ENCODE assay signal across 1 cellular context in the genomic region with DNA sequence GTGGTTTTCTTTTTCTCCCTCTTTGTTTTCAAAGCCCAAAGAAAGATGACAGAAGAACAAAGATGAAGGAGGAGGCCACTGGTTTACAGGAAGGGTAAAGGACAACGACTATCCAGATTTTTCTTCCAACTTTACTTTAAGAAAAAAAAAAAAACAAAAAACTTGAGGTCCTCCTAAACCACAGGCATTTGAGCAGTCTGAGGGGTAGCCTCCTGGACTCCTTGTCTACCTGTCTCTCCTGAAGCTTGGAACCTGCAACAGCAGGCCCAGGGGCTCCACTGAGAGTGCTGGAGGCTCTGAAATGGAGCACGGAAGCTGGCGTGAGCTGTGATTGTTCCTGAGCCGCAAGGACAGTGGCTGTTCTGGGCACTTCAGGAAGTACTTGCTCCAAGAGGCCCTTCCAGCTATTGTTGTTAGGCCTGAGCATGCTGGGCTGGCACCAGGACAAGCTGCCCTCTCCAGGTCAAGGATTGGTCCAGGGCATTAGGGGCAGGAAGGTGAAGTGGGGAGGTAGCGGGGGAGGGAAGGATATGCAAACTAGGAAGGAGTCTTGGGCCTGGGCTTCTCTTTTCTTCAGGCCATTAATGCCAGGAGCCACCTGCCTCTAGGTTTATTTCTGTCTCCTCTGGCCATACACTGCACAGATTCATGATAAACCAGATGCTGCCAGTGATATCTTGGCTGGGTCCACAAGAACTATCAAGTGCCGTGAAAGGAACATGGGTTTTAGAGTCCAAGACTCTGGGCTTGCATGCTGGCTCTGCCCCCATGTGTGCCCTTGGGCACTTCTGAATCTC.
TF ChIP-seq lines count a peak whose summit lies in the region.

No MANE protein-coding gene starts in this region.

TF ChIP-seq in SK-N-SH, 30 proteins besides CTCF, POLR2A, EP300 and RAD21 (continued from another document):
- TF ChIP-seq, protein P1, sequence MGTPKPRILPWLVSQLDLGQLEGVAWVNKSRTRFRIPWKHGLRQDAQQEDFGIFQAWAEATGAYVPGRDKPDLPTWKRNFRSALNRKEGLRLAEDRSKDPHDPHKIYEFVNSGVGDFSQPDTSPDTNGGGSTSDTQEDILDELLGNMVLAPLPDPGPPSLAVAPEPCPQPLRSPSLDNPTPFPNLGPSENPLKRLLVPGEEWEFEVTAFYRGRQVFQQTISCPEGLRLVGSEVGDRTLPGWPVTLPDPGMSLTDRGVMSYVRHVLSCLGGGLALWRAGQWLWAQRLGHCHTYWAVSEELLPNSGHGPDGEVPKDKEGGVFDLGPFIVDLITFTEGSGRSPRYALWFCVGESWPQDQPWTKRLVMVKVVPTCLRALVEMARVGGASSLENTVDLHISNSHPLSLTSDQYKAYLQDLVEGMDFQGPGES (IDR thresholded peaks at IDR 0.05; ENCODE audit: low read depth, low read length): no peak
- TF ChIP-seq TEAD4 (IDR thresholded peaks at IDR 0.05; ENCODE audit: borderline replicate concordance, insufficient read depth): no peak
- TF ChIP-seq YY1 (IDR thresholded peaks at IDR 0.05; ENCODE audit: low read depth): no peak
- TF ChIP-seq NFIC (IDR thresholded peaks at IDR 0.05; ENCODE audit: borderline replicate concordance): no peak
- TF ChIP-seq ELF1 (IDR thresholded peaks at IDR 0.05): no peak
- TF ChIP-seq GATA2 (CRISPR knock-in tag; IDR thresholded peaks at IDR 0.05): no peak
- TF ChIP-seq, protein P2, sequence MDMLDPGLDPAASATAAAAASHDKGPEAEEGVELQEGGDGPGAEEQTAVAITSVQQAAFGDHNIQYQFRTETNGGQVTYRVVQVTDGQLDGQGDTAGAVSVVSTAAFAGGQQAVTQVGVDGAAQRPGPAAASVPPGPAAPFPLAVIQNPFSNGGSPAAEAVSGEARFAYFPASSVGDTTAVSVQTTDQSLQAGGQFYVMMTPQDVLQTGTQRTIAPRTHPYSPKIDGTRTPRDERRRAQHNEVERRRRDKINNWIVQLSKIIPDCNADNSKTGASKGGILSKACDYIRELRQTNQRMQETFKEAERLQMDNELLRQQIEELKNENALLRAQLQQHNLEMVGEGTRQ (IDR thresholded peaks at IDR 0.05; ENCODE audit: borderline replicate concordance, low read depth, low read length): no peak
- no peak for TF ChIP-seq JUND (IDR thresholded peaks at IDR 0.05)
